10 cellular contexts compared by ENCODE assay signal in genomic region chr2:239294571-239295054, GRCh38.
A peak's percentile ranks its signal among the peaks of the same experiment; 100 is the strongest.
DNase-seq lines count a peak whose midpoint lies in the region; ATAC-seq and TF ChIP-seq lines count a peak whose summit lies in the region.
"Had no signal": no experiment of that assay in that cellular context is flagged by ENCODE, and none has a peak within 500 bp of the region (broad histone marks: within the 10 kb centered on the region; RNA-seq: fewer than 3 reads in every experiment).

No MANE protein-coding gene starts in this region.

- H3K36me3 ChIP-seq in DND-41 (ENCODE audit: insufficient read depth, low read length) (peaks cover 76% of the 10 kb centered on the region), rectal smooth muscle tissue (ENCODE audit: control insufficient read depth, insufficient read depth, low read length) (no peaks in the 10 kb centered on the region)
- H3K36me3 ChIP-seq: breast epithelium, SJSA1 had no signal

- H3K9ac ChIP-seq in DND-41 (ENCODE audit: low read depth, low read length) (peak overlapping the region; percentile 87), rectal smooth muscle tissue (ENCODE audit: low read length) (no peak overlapping the region)

- H3K9me3 ChIP-seq in DND-41 (ENCODE audit: insufficient read depth, low read length, severe bottlenecking), result peaks cover 4% of the 10 kb centered on the region
- H3K9me3 ChIP-seq: breast epithelium, SJSA1 had no signal

- peak overlapping the region; percentile 70 for H3K27ac ChIP-seq in DND-41 (ENCODE audit: low read length)
- peak overlapping the region; percentile 94 for H3K27ac ChIP-seq in VCaP
- H3K27ac ChIP-seq in rectal smooth muscle tissue (ENCODE audit: low read depth, low read length), result peak overlapping the region; percentile 56
- H3K27ac ChIP-seq: breast epithelium, SJSA1 had no signal

- H3K79me2 ChIP-seq in DND-41 (ENCODE audit: insufficient read depth, low read length), result peaks cover 94% of the 10 kb centered on the region

- peaks cover 94% of the 10 kb centered on the region for H3K4me1 ChIP-seq in DND-41 (ENCODE audit: insufficient read depth, low read length)
- peaks cover 57% of the 10 kb centered on the region for H3K4me1 ChIP-seq in rectal smooth muscle tissue (ENCODE audit: control insufficient read depth, insufficient read depth, low read length)
- H3K4me1 ChIP-seq: breast epithelium had no signal

- peaks cover 88% of the 10 kb centered on the region for H4K20me1 ChIP-seq in DND-41 (ENCODE audit: insufficient read depth, low read length)

- no peak for DNase-seq in DND-41
- DNase-seq in Right ventricle myocardium superior, result peak; percentile 55
- no peak for DNase-seq in stimulated activated CD4-positive, alpha-beta T cell treated with anti-CD3 and anti-CD28 coated beads, Interleukin-2, amount 100 ng/mL, for 48 hours
- DNase-seq in pons (ENCODE audit: low spot score), result no peak

- H3K27me3 ChIP-seq in DND-41 (ENCODE audit: insufficient read depth, low read length, poor library complexity), result no peaks in the 10 kb centered on the region
- H3K27me3 ChIP-seq in rectal smooth muscle tissue (ENCODE audit: control insufficient read depth, insufficient read depth, low read length), result no peaks in the 10 kb centered on the region
- H3K27me3 ChIP-seq: breast epithelium, SJSA1 had no signal

- H3K4me3 ChIP-seq in DND-41 (ENCODE audit: low read depth in 1 of 2, low read length in 2 of 2) (peak overlapping the region in 1 of 2 experiments; percentile 52; a peak in 3 of 4 replicates), rectal smooth muscle tissue (ENCODE audit: low read length) (no peak overlapping the region)
- H3K4me3 ChIP-seq: breast epithelium, SJSA1 had no signal

- TF ChIP-seq CTCF in DND-41 (IDR thresholded peaks at IDR 0.05; ENCODE audit: borderline replicate concordance, extremely low read depth, low read length, poor library complexity, severe bottlenecking) (no peak), VCaP (conservative IDR thresholded peaks at IDR 0.05) (no peak)

- intact Hi-C loops in Right ventricle myocardium superior (cut with DNase I), result no loop called here

- ATAC-seq in DND-41 (ENCODE audit: insufficient read depth, low read depth) (no peak), Right ventricle myocardium superior (ENCODE audit: poor library complexity) (peak; percentile 19), HG03469 (IDR thresholded peaks at IDR 0.05; ENCODE audit: unreplicated experiment) (no peak), GM19023 (IDR thresholded peaks at IDR 0.05; ENCODE audit: unreplicated experiment) (no peak)

- H2AFZ ChIP-seq in DND-41 (ENCODE audit: low read depth, low read length), result no peak overlapping the region

- peak overlapping the region; percentile 68 for H3K4me2 ChIP-seq in DND-41 (ENCODE audit: insufficient read depth, low read length)
